Comparison of ENCODE assay signal across 9 cellular contexts in genomic region chr7:100372256-100372655, GRCh38. TPM values are rescaled to one million over a fixed set of nuclear protein-coding genes. Genes with fewer than 3 reads are reported as not detected.
DNase-seq lines count a peak whose midpoint lies in the region; ATAC-seq and TF ChIP-seq lines count a peak whose summit lies in the region.
"Had no signal": no experiment of that assay in that cellular context is flagged by ENCODE, and none has a peak within 500 bp of the region (broad histone marks: within the 10 kb centered on the region; RNA-seq: fewer than 3 reads in every experiment).

No MANE protein-coding gene starts in this region.

- peak overlapping the region; percentile 74 to 82 for H3K27ac Mint-ChIP-seq in activated naive CD4-positive, alpha-beta T cell treated with anti-CD3 and anti-CD28 coated beads, Interleukin-2, amount 50 U/mL, for 72 hours

- H3K4me1 Mint-ChIP-seq in activated T-cell treated with anti-CD3 and anti-CD28 coated beads, Interleukin-2, amount 50 U/mL, for 4 hours (ENCODE audit: low read depth) = peaks cover 17% of the 10 kb centered on the region

- no peak for TF ChIP-seq EP300 in upper lobe of left lung (IDR thresholded peaks at IDR 0.05)

- no peaks in the 10 kb centered on the region for H3K27me3 Mint-ChIP-seq in activated T-cell treated with anti-CD3 and anti-CD28 coated beads, Interleukin-2, amount 50 U/mL, for 4 hours (ENCODE audit: low read depth)

- H3K36me3 ChIP-seq in upper lobe of left lung = peaks cover 0 to 8% (median 0%) of the 10 kb centered on the region in 4 donors

- no peaks in the 10 kb centered on the region for H3K27me3 ChIP-seq in upper lobe of left lung

- H3K9me3 ChIP-seq in upper lobe of left lung = no peaks in the 10 kb centered on the region

- no peak overlapping the region for H3K4me3 ChIP-seq in upper lobe of left lung

- 28 to 33% methylated on average over 4 to 8 of the region's 8 CpGs for WGBS in upper lobe of left lung, 2 donors

- no peaks in the 10 kb centered on the region for H3K9me3 Mint-ChIP-seq in activated T-cell treated with anti-CD3 and anti-CD28 coated beads, Interleukin-2, amount 50 U/mL, for 4 hours
- no peaks in the 10 kb centered on the region for H3K9me3 Mint-ChIP-seq in activated naive CD4-positive, alpha-beta T cell treated with anti-CD3 and anti-CD28 coated beads, Interleukin-2, amount 50 U/mL, for 72 hours

- TF ChIP-seq CTCF in upper lobe of left lung (IDR thresholded peaks at IDR 0.05) = no peak

- no peak for DNase-seq in activated T-cell treated with anti-CD3 and anti-CD28 coated beads, Interleukin-2, amount 50 U/mL, for 4 hours
- DNase-seq in activated T-cell treated with anti-CD3 and anti-CD28 coated beads for 4 hours (no peak), islet precursor cell (peak; percentile 65), upper lobe of left lung (peak; percentile 50 to 66), NCI-H2107 treated with DMSO at 0.1 percent for 48 hours (lab: John Stamatoyannopoulos, UW; ENCODE audit: unreplicated experiment) (no peak)
- DNase-seq in activated naive CD4-positive, alpha-beta T cell treated with anti-CD3 and anti-CD28 coated beads, Interleukin-2, amount 50 U/mL, for 72 hours (ENCODE audit: low spot score in 2 of 2) = no peak

- peak; percentile 66 to 69 for ATAC-seq in activated T-cell treated with anti-CD3 and anti-CD28 coated beads, Interleukin-2, amount 50 U/mL, for 4 hours
- peak; percentile 28 to 35 for ATAC-seq in activated naive CD4-positive, alpha-beta T cell treated with anti-CD3 and anti-CD28 coated beads, Interleukin-2, amount 50 U/mL, for 72 hours
- ATAC-seq in upper lobe of left lung (ENCODE audit: low FRiP score in 2 of 2) (peak; percentile 20 to 52), GM21447 (IDR thresholded peaks at IDR 0.05; ENCODE audit: unreplicated experiment) (no peak), HG02588 (IDR thresholded peaks at IDR 0.05; ENCODE audit: unreplicated experiment) (no peak)

- peak in 1 of 4 donors; percentile 67 for TF ChIP-seq POLR2A in upper lobe of left lung (IDR thresholded peaks at IDR 0.05)

- H3K4me3 Mint-ChIP-seq in activated T-cell treated with anti-CD3 and anti-CD28 coated beads, Interleukin-2, amount 50 U/mL, for 4 hours = no peak overlapping the region

- peak overlapping the region; percentile 82 to 89 (median 86) for H3K27ac ChIP-seq in upper lobe of left lung

- H3K36me3 Mint-ChIP-seq in activated T-cell treated with anti-CD3 and anti-CD28 coated beads, Interleukin-2, amount 50 U/mL, for 4 hours (ENCODE audit: insufficient read depth) = peaks cover 1% of the 10 kb centered on the region
- peaks cover 2% of the 10 kb centered on the region in 2 donors for H3K36me3 Mint-ChIP-seq in activated naive CD4-positive, alpha-beta T cell treated with anti-CD3 and anti-CD28 coated beads, Interleukin-2, amount 50 U/mL, for 72 hours

- peaks cover 9 to 25% (median 18%) of the 10 kb centered on the region in 4 donors for H3K4me1 ChIP-seq in upper lobe of left lung

RNA-seq across cellular contexts. Expression of gene PILRA, which starts 1.0 kb away (rescaled TPM):
- total RNA-seq in activated T-cell treated with anti-CD3 and anti-CD28 coated beads, Interleukin-2, amount 50 U/mL, for 4 hours = 1 to 10 TPM in 2 of 3 donors, under 1 TPM in 1; 0.38 to 6.6 (median 1.1) TPM
- 10 to 100 TPM in 1 of 2 donors, under 1 TPM in 1; 0.84 to 11.5 TPM for total RNA-seq in activated naive CD4-positive, alpha-beta T cell treated with anti-CD3 and anti-CD28 coated beads, Interleukin-2, amount 50 U/mL, for 72 hours
- total RNA-seq in upper lobe of left lung = 10 to 100 TPM; 15.2 to 52.4 (median 24.2) TPM
- total RNA-seq: SK-MEL-5 had no signal

RNA-seq across cellular contexts. Expression of gene PILRB, which starts 14.3 kb away (rescaled TPM):
- 10 to 100 TPM; 29.2 to 48.8 (median 34.3) TPM for total RNA-seq in activated T-cell treated with anti-CD3 and anti-CD28 coated beads, Interleukin-2, amount 50 U/mL, for 4 hours
- total RNA-seq in activated naive CD4-positive, alpha-beta T cell treated with anti-CD3 and anti-CD28 coated beads, Interleukin-2, amount 50 U/mL, for 72 hours = 100 to 1,000 TPM in 1 of 2 donors, 10 to 100 TPM in 1; 41.0 to 103 TPM
- total RNA-seq in upper lobe of left lung = 100 to 1,000 TPM in 1 of 6 donors, 10 to 100 TPM in 5; 18.4 to 259 (median 39.9) TPM

RNA-seq across cellular contexts. Expression of gene ZCWPW1, which starts 56.2 kb away (rescaled TPM):
- 1 to 10 TPM; 4.2 to 5.1 (median 4.8) TPM for total RNA-seq in activated T-cell treated with anti-CD3 and anti-CD28 coated beads, Interleukin-2, amount 50 U/mL, for 4 hours
- 1 to 10 TPM; 3.4 to 5.6 TPM for total RNA-seq in activated naive CD4-positive, alpha-beta T cell treated with anti-CD3 and anti-CD28 coated beads, Interleukin-2, amount 50 U/mL, for 72 hours
- 1 to 10 TPM; 3.8 to 6.3 (median 5.2) TPM for total RNA-seq in upper lobe of left lung

RNA-seq across cellular contexts. Expression of gene MEPCE, which starts 57.4 kb away (rescaled TPM):
- total RNA-seq in activated T-cell treated with anti-CD3 and anti-CD28 coated beads, Interleukin-2, amount 50 U/mL, for 4 hours = 10 to 100 TPM; 82.4 to 87.2 (median 84.4) TPM
- 10 to 100 TPM; 53.0 to 83.5 TPM for total RNA-seq in activated naive CD4-positive, alpha-beta T cell treated with anti-CD3 and anti-CD28 coated beads, Interleukin-2, amount 50 U/mL, for 72 hours
- total RNA-seq in upper lobe of left lung = 10 to 100 TPM; 19.3 to 45.4 (median 37.9) TPM

Comparison
In these comparisons a context has a peak if more than half of its experiments do, and no peak if none do; other contexts are left out.
1. ATAC-seq: peak in activated T-cell treated with anti-CD3 and anti-CD28 coated beads, Interleukin-2, amount 50 U/mL, for 4 hours (2 of 2), activated naive CD4-positive, alpha-beta T cell treated with anti-CD3 and anti-CD28 coated beads, Interleukin-2, amount 50 U/mL, for 72 hours (2 of 2) and upper lobe of left lung (2 of 2); none in GM21447 (single experiment) and HG02588 (single experiment).
2. DNase-seq: peak in islet precursor cell (single experiment) and upper lobe of left lung (2 of 2); none in activated T-cell treated with anti-CD3 and anti-CD28 coated beads, Interleukin-2, amount 50 U/mL, for 4 hours (single experiment), activated T-cell treated with anti-CD3 and anti-CD28 coated beads for 4 hours (single experiment), activated naive CD4-positive, alpha-beta T cell treated with anti-CD3 and anti-CD28 coated beads, Interleukin-2, amount 50 U/mL, for 72 hours (0 of 2) and NCI-H2107 treated with DMSO at 0.1 percent for 48 hours (single experiment).